ENCODE assay signal across 17 cellular contexts in genomic region chr1:91609571-91609970, GRCh38.
DNase-seq lines count a peak whose midpoint lies in the region; ATAC-seq and TF ChIP-seq lines count a peak whose summit lies in the region.
"Had no signal": no experiment of that assay in that cellular context is flagged by ENCODE, and none has a peak within 500 bp of the region (broad histone marks: within the 10 kb centered on the region; RNA-seq: fewer than 3 reads in every experiment).

No MANE protein-coding gene starts in this region.

- H3K4me3 Mint-ChIP-seq in Calu3 (ENCODE audit: low read depth, unreplicated experiment) = no peak overlapping the region
- no peak overlapping the region for H3K4me3 Mint-ChIP-seq in activated naive CD4-positive, alpha-beta T cell treated with anti-CD3 and anti-CD28 coated beads, Interleukin-2, amount 10 ng/mL, durations not matched to agents 7 days and 5 days
- H3K4me3 Mint-ChIP-seq: activated CD8-positive, alpha-beta T cell treated with anti-CD3 and anti-CD28 coated beads, Interleukin-2, amount 10 ng/mL, durations not matched to agents 7 days and 5 days; activated naive CD8-positive, alpha-beta T cell; CD4-positive, CD25-positive, alpha-beta regulatory T cell; stimulated activated naive CD8-positive, alpha-beta T cell treated with anti-CD3 and anti-CD28 coated beads, Interleukin-15, amount 100 ng/mL, for 72 hours had no signal

- no peaks in the 10 kb centered on the region for H3K36me3 ChIP-seq in MG63

- no peak for DNase-seq in Calu3
- DNase-seq in MG63 = peak; percentile 35
- DNase-seq in epithelial cell of proximal tubule (ENCODE audit: low read depth) = peak; percentile 72
- no peak for DNase-seq in omental fat pad (ENCODE audit: low spot score)
- DNase-seq in sciatic nerve (ENCODE audit: low spot score) = no peak
- no peak for DNase-seq in NCI-H187 treated with DMSO at 0.1 percent for 48 hours (lab: John Stamatoyannopoulos, UW)
- DNase-seq in activated naive CD4-positive, alpha-beta T cell treated with anti-CD3 and anti-CD28 coated beads, Interleukin-2, amount 10 ng/mL, durations not matched to agents 7 days and 5 days = no peak
- DNase-seq: activated CD8-positive, alpha-beta T cell treated with anti-CD3 and anti-CD28 coated beads, Interleukin-2, amount 10 ng/mL, durations not matched to agents 7 days and 5 days; CD4-positive, CD25-positive, alpha-beta regulatory T cell; kidney; NCI-H1092 treated with DMSO at 0.1 percent for 48 hours; NCI-H524; retina; stimulated activated naive CD8-positive, alpha-beta T cell treated with anti-CD3 and anti-CD28 coated beads, Interleukin-15, amount 100 ng/mL, for 72 hours had no signal

- no TSS peak for BruUV-seq in Calu3 (replicated peaks; lab: Mats Ljungman, UMichigan)

- ATAC-seq in omental fat pad (ENCODE audit: low FRiP score) (peak; percentile 48), sciatic nerve (no peak), HG02973 (IDR thresholded peaks at IDR 0.05; ENCODE audit: unreplicated experiment) (no peak)
- ATAC-seq: activated CD8-positive, alpha-beta T cell treated with anti-CD3 and anti-CD28 coated beads, Interleukin-2, amount 10 ng/mL, durations not matched to agents 7 days and 5 days; Right ventricle myocardium inferior; stimulated activated naive CD8-positive, alpha-beta T cell treated with anti-CD3 and anti-CD28 coated beads, Interleukin-15, amount 100 ng/mL, for 72 hours had no signal

- H3K27me3 Mint-ChIP-seq in Calu3 (ENCODE audit: unreplicated experiment) = no peaks in the 10 kb centered on the region
- H3K27me3 Mint-ChIP-seq in activated naive CD4-positive, alpha-beta T cell treated with anti-CD3 and anti-CD28 coated beads, Interleukin-2, amount 10 ng/mL, durations not matched to agents 7 days and 5 days = no peaks in the 10 kb centered on the region
- H3K27me3 Mint-ChIP-seq: activated naive CD8-positive, alpha-beta T cell; CD4-positive, CD25-positive, alpha-beta regulatory T cell; stimulated activated naive CD8-positive, alpha-beta T cell treated with anti-CD3 and anti-CD28 coated beads, Interleukin-15, amount 100 ng/mL, for 72 hours had no signal

- no peaks in the 10 kb centered on the region for H3K36me3 Mint-ChIP-seq in Calu3 (ENCODE audit: insufficient read depth, unreplicated experiment)
- H3K36me3 Mint-ChIP-seq in activated naive CD4-positive, alpha-beta T cell treated with anti-CD3 and anti-CD28 coated beads, Interleukin-2, amount 10 ng/mL, durations not matched to agents 7 days and 5 days = no peaks in the 10 kb centered on the region
- H3K36me3 Mint-ChIP-seq: CD4-positive, CD25-positive, alpha-beta regulatory T cell had no signal

- TF ChIP-seq CTCF in Calu3 (IDR thresholded peaks at IDR 0.05; ENCODE audit: unreplicated experiment) (no peak), epithelial cell of proximal tubule (conservative IDR thresholded peaks at IDR 0.05; ENCODE audit: low read depth, low read length) (no peak), omental fat pad (IDR thresholded peaks at IDR 0.05) (no peak)

- H3K9me3 Mint-ChIP-seq in Calu3 (ENCODE audit: low read depth, unreplicated experiment) = no peaks in the 10 kb centered on the region
- H3K9me3 Mint-ChIP-seq in activated naive CD4-positive, alpha-beta T cell treated with anti-CD3 and anti-CD28 coated beads, Interleukin-2, amount 10 ng/mL, durations not matched to agents 7 days and 5 days = no peaks in the 10 kb centered on the region
- H3K9me3 Mint-ChIP-seq: stimulated activated naive CD8-positive, alpha-beta T cell treated with anti-CD3 and anti-CD28 coated beads, Interleukin-15, amount 100 ng/mL, for 72 hours had no signal

- CTCF ChIA-PET in Calu3 (lab: Charles Lee) = interaction anchor here (0.5 kb wide), 1 partner anchor 221 kb away, joined by 3 read pairs; no protein-coding TSS in a partner anchor
- CTCF ChIA-PET in activated naive CD4-positive, alpha-beta T cell treated with anti-CD3 and anti-CD28 coated beads, Interleukin-2, amount 10 ng/mL, durations not matched to agents 7 days and 5 days (lab: Charles Lee) = no interaction called here

- peaks cover 56% of the 10 kb centered on the region for H3K4me1 Mint-ChIP-seq in Calu3 (ENCODE audit: low read depth, unreplicated experiment)
- H3K4me1 Mint-ChIP-seq in activated naive CD4-positive, alpha-beta T cell treated with anti-CD3 and anti-CD28 coated beads, Interleukin-2, amount 10 ng/mL, durations not matched to agents 7 days and 5 days = peaks cover 4% of the 10 kb centered on the region
- H3K4me1 Mint-ChIP-seq: CD4-positive, CD25-positive, alpha-beta regulatory T cell; stimulated activated naive CD8-positive, alpha-beta T cell treated with anti-CD3 and anti-CD28 coated beads, Interleukin-15, amount 100 ng/mL, for 72 hours had no signal

- H3K27me3 ChIP-seq in MG63 = no peaks in the 10 kb centered on the region

- H3K4me3 ChIP-seq in MG63 (no peak overlapping the region), epithelial cell of proximal tubule (ENCODE audit: low read depth, low read length) (no peak overlapping the region)

- intact Hi-C loops in Calu3 (cut with micrococcal nuclease; ENCODE audit: unreplicated experiment) (no loop called here), sciatic nerve (cut with DNase I) (no loop called here)

- peak overlapping the region; percentile 64 for H3K27ac Mint-ChIP-seq in Calu3 (ENCODE audit: unreplicated experiment)
- H3K27ac Mint-ChIP-seq in activated naive CD4-positive, alpha-beta T cell treated with anti-CD3 and anti-CD28 coated beads, Interleukin-2, amount 10 ng/mL, durations not matched to agents 7 days and 5 days = no peak overlapping the region
- H3K27ac Mint-ChIP-seq: activated CD8-positive, alpha-beta T cell treated with anti-CD3 and anti-CD28 coated beads, Interleukin-2, amount 10 ng/mL, durations not matched to agents 7 days and 5 days; activated naive CD8-positive, alpha-beta T cell; CD4-positive, CD25-positive, alpha-beta regulatory T cell had no signal

- H3K9me3 ChIP-seq in MG63 = no peaks in the 10 kb centered on the region

Comparison
In these comparisons a context has a peak if more than half of its experiments do, and no peak if none do; other contexts are left out.
1. DNase-seq: peak in MG63 (single experiment) and epithelial cell of proximal tubule (single experiment); none in Calu3 (single experiment), omental fat pad (single experiment), sciatic nerve (single experiment), NCI-H187 treated with DMSO at 0.1 percent for 48 hours (single experiment) and activated naive CD4-positive, alpha-beta T cell treated with anti-CD3 and anti-CD28 coated beads, Interleukin-2, amount 10 ng/mL, durations not matched to agents 7 days and 5 days (single experiment).